In genomic region chr6:33320315-33321181, GRCh38 we compare ENCODE assay signal across 8 cellular contexts. TPM values are rescaled to one million over a fixed set of nuclear protein-coding genes. Genes with fewer than 3 reads are reported as not detected.
A peak's percentile ranks its signal among the peaks of the same experiment; 100 is the strongest.
DNase-seq lines count a peak whose midpoint lies in the region; ATAC-seq and TF ChIP-seq lines count a peak whose summit lies in the region.

No MANE protein-coding gene starts in this region.

- H3K4me1 ChIP-seq in ACC112 (ENCODE audit: control insufficient read depth, insufficient read depth, low read length, unreplicated experiment) (peaks cover 38% of the 10 kb centered on the region), HUES48 (ENCODE audit: control insufficient read depth, insufficient read depth, low read length) (peaks cover 39% of the 10 kb centered on the region), body of pancreas (peaks cover 58% of the 10 kb centered on the region), lung (ENCODE audit: control insufficient read depth in 2 of 2, insufficient read depth in 2 of 2, low read length in 2 of 2) (peaks cover 6 to 27% of the 10 kb centered on the region in 2 donors)

- TF ChIP-seq CTCF in body of pancreas (IDR thresholded peaks at IDR 0.05) (no peak), lung (IDR thresholded peaks at IDR 0.05; ENCODE audit: control extremely low read depth, extremely low read depth) (no peak)

- H3K9me3 ChIP-seq in HUES48 (ENCODE audit: control insufficient read depth, insufficient read depth, low read length) (no peaks in the 10 kb centered on the region), body of pancreas (no peaks in the 10 kb centered on the region), lung (ENCODE audit: control insufficient read depth in 2 of 2, insufficient read depth in 1 of 2, low read length in 1 of 2) (no peaks in the 10 kb centered on the region)

- H3K27ac ChIP-seq in ACC112 (ENCODE audit: low read depth, low read length) (peak overlapping the region; percentile 92), HUES48 (ENCODE audit: low read depth, low read length) (peak overlapping the region; percentile 65), body of pancreas (peak overlapping the region in 3 of 4 donors; percentile 34 to 71 (median 50)), lung (ENCODE audit: low read depth in 1 of 2, low read length in 1 of 2) (peak overlapping the region in 1 of 2 donors; percentile 2)

- ATAC-seq in body of pancreas = no peak
- no peak for ATAC-seq in lung (ENCODE audit: insufficient read depth, low FRiP score)
- no peak for ATAC-seq in GM19351 (IDR thresholded peaks at IDR 0.05; ENCODE audit: unreplicated experiment)
- ATAC-seq in HG03565 (IDR thresholded peaks at IDR 0.05; ENCODE audit: unreplicated experiment) = no peak

- peaks cover 34% of the 10 kb centered on the region for H3K79me2 ChIP-seq in ACC112 (ENCODE audit: control insufficient read depth, insufficient read depth, low read length, unreplicated experiment)

- H3K36me3 ChIP-seq in ACC112 (ENCODE audit: insufficient read depth, low read length) = peaks cover 10% of the 10 kb centered on the region; the same call in 1 of the 2 replicates
- peaks cover 34% of the 10 kb centered on the region for H3K36me3 ChIP-seq in HUES48 (ENCODE audit: control insufficient read depth, insufficient read depth, low read length)
- H3K36me3 ChIP-seq in body of pancreas (replicated peaks in 1 of 2; ENCODE audit: insufficient read depth in 1 of 2, low read depth in 2 of 2) = peaks cover 3 to 4% of the 10 kb centered on the region in 2 donors
- H3K36me3 ChIP-seq in lung (ENCODE audit: control insufficient read depth in 2 of 2, insufficient read depth in 2 of 2, low read length in 2 of 2) = peaks cover 4 to 33% of the 10 kb centered on the region in 2 donors

- intact Hi-C loops in body of pancreas (cut with DNase I) = no loop called here

- H3K4me3 ChIP-seq in ACC112 (ENCODE audit: low read depth, low read length) = peak overlapping the region; percentile 95
- H3K4me3 ChIP-seq in HUES48 (ENCODE audit: low read depth, low read length) = peak overlapping the region; percentile 78; the same call in 1 of the 2 replicates
- no peak overlapping the region for H3K4me3 ChIP-seq in body of pancreas
- no peak overlapping the region for H3K4me3 ChIP-seq in lung

- DNase-seq in body of pancreas (peak; percentile 64 to 76 (median 72)), lung (ENCODE audit: low spot score) (peak; percentile 39), HuH-7 (ENCODE audit: low spot score) (no peak), HuH-7.5 (ENCODE audit: low spot score) (no peak)

- no peaks in the 10 kb centered on the region for H3K27me3 ChIP-seq in ACC112 (ENCODE audit: insufficient read depth, low read length)
- no peaks in the 10 kb centered on the region for H3K27me3 ChIP-seq in HUES48 (ENCODE audit: control insufficient read depth, insufficient read depth, low read length)
- no peaks in the 10 kb centered on the region for H3K27me3 ChIP-seq in body of pancreas
- H3K27me3 ChIP-seq in lung (ENCODE audit: control insufficient read depth, insufficient read depth) = no peaks in the 10 kb centered on the region

- WGBS in body of pancreas, 2 donors = 70 to 73% methylated on average over 31 to 32 of the region's 32 CpGs
- WGBS in lung, 2 donors = 82 to 83% methylated on average over 32 of the region's 32 CpGs

- no peak overlapping the region for H3K9ac ChIP-seq in HUES48 (ENCODE audit: low read depth, low read length)

- TF ChIP-seq POLR2A in body of pancreas (IDR thresholded peaks at IDR 0.05) = peak in 1 of 3 donors; percentile 4

- H2AFZ ChIP-seq in ACC112 (ENCODE audit: low read length, unreplicated experiment) = no peak overlapping the region

RNA-seq across cellular contexts. Expression of gene DAXX, which starts 2.2 kb away (rescaled TPM):
- total RNA-seq in body of pancreas (10 to 100 TPM; 20.0 to 28.0 TPM), lung (10 to 100 TPM; 23.8 to 38.5 TPM)
- 10 to 100 TPM; 32.8 to 36.3 TPM for polyA plus RNA-seq in lung

RNA-seq across cellular contexts. Expression of gene ZBTB22, which starts 3.0 kb away (rescaled TPM):
- total RNA-seq in body of pancreas (10 to 100 TPM; 12.7 to 14.8 TPM), lung (10 to 100 TPM; 22.5 to 25.7 TPM)
- polyA plus RNA-seq in lung = 10 to 100 TPM; 16.4 to 19.2 TPM

RNA-seq across cellular contexts. Expression of gene TAPBP, which starts 6.7 kb away (rescaled TPM):
- 100 to 1,000 TPM in 1 of 2 donors, 10 to 100 TPM in 1; 50.3 to 108 TPM for total RNA-seq in body of pancreas
- total RNA-seq in lung = 100 to 1,000 TPM; 155 to 241 TPM
- 10 to 100 TPM; 78.7 to 78.9 TPM for polyA plus RNA-seq in lung

RNA-seq across cellular contexts. Expression of gene RGL2, which starts 21.8 kb away (rescaled TPM):
- 10 to 100 TPM; 31.3 to 31.9 TPM for total RNA-seq in body of pancreas
- total RNA-seq in lung = 10 to 100 TPM; 74.7 to 93.7 TPM
- polyA plus RNA-seq in lung = 10 to 100 TPM; 72.2 to 75.4 TPM

RNA-seq across cellular contexts. Expression of gene PFDN6, which starts 31.1 kb away (rescaled TPM):
- total RNA-seq in body of pancreas = 10 to 100 TPM; 10.2 to 19.7 TPM
- 10 to 100 TPM; 21.8 to 42.2 TPM for total RNA-seq in lung
- polyA plus RNA-seq in lung = 100 to 1,000 TPM; 113 to 377 TPM

Comparison
In these comparisons a context has a peak if more than half of its experiments do, and no peak if none do; other contexts are left out.
1. H3K4me3 ChIP-seq: peak in ACC112 (single experiment) and HUES48 (single experiment); none in body of pancreas (0 of 2) and lung (single experiment).
2. DNase-seq: peak in body of pancreas (4 of 4) and lung (single experiment); none in HuH-7 (single experiment) and HuH-7.5 (single experiment).